In the genomic region with DNA sequence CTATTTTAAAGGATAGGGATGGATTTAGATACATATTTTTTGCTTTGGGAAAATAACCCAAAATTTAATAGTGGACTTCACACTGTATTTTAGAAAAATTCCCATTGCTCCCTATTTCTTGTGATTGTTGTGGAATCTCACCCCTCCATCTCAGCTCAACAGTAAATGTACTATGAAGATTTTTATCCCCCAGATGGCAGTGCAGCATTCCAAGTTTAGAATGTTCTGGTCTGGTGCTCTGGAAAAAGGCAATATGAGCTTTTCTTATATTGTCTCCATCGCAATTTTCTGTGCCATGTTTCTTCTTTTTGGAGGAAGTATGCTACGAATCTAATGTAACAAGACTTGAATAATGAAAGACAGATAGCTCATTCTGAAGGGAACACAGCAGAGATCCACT, we compare ENCODE assay signal across 10 cellular contexts.
A peak's percentile ranks its signal among the peaks of the same experiment; 100 is the strongest.
DNase-seq lines count a peak whose midpoint lies in the region; ATAC-seq, FAIRE-seq and TF ChIP-seq lines count a peak whose summit lies in the region.
"Had no signal": no experiment of that assay in that cellular context is flagged by ENCODE, and none has a peak within 500 bp of the region (broad histone marks: within the 10 kb centered on the region; RNA-seq: fewer than 3 reads in every experiment).

No MANE protein-coding gene starts in this region.

- H3K27me3 ChIP-seq in body of pancreas, result no peaks in the 10 kb centered on the region

- no peak for TF ChIP-seq CTCF in body of pancreas (IDR thresholded peaks at IDR 0.05)

- no peak overlapping the region for H3K27ac ChIP-seq in body of pancreas
- H3K27ac ChIP-seq: epithelial cell of prostate had no signal

- no peaks in the 10 kb centered on the region for H3K9me3 ChIP-seq in body of pancreas

- no peak for TF ChIP-seq POLR2A in body of pancreas (IDR thresholded peaks at IDR 0.05)

- no peak overlapping the region for H3K4me3 ChIP-seq in body of pancreas

- H3K36me3 ChIP-seq in body of pancreas (replicated peaks in 1 of 2; ENCODE audit: insufficient read depth in 1 of 2, low read depth in 2 of 2), result no peaks in the 10 kb centered on the region

- H3K4me1 ChIP-seq in body of pancreas, result no peaks in the 10 kb centered on the region

- 25 to 40% methylated on average over 2 of the region's 2 CpGs for WGBS in body of pancreas, 2 donors

- FAIRE-seq in endometrium (lab: Jason Lieb, UNC), result peak; percentile 61

- peak in 2 of 3 experiments; percentile 7 to 59 for DNase-seq in NCI-H1417 (lab: John Stamatoyannopoulos, UW)
- no peak for DNase-seq in NCI-H1417 treated with DMSO at 0.1 percent for 48 hours (lab: John Stamatoyannopoulos, UW)
- peak; percentile 41 to 69 for DNase-seq in NCI-H524 (lab: John Stamatoyannopoulos, UW)
- DNase-seq in sciatic nerve (ENCODE audit: low spot score), result no peak
- DNase-seq in amniotic stem cell (lab: John Stamatoyannopoulos, UW), result no peak
- no peak for DNase-seq in body of pancreas
- no peak for DNase-seq in activated CD4-positive, CD25-positive, alpha-beta regulatory T cell treated with anti-CD3 and anti-CD28 coated beads, Interleukin-2, amount 50 U/mL, for 72 hours
- DNase-seq: naive B cell had no signal

- ATAC-seq in sciatic nerve (peak; percentile 52), body of pancreas (no peak)

- intact Hi-C loops in sciatic nerve (cut with DNase I) (no loop called here), body of pancreas (cut with DNase I) (no loop called here)

Comparison
In these comparisons a context has a peak if more than half of its experiments do, and no peak if none do; other contexts are left out.
1. DNase-seq: peak in NCI-H1417 (2 of 3) and NCI-H524 (2 of 2); none in NCI-H1417 treated with DMSO at 0.1 percent for 48 hours (single experiment), sciatic nerve (single experiment), amniotic stem cell (single experiment), body of pancreas (0 of 4) and activated CD4-positive, CD25-positive, alpha-beta regulatory T cell treated with anti-CD3 and anti-CD28 coated beads, Interleukin-2, amount 50 U/mL, for 72 hours (single experiment).